1 cellular context compared by ENCODE assay signal in genomic region chr22:50271011-50271394, GRCh38.
TF ChIP-seq lines count a peak whose summit lies in the region.

No MANE protein-coding gene starts in this region.

TF ChIP-seq in HepG2, 621 proteins besides CTCF, POLR2A, EP300 and RAD21 (continued from another document and continues in another):
- TF ChIP-seq HNF1A (IDR thresholded peaks at IDR 0.05; ENCODE audit: low read depth) (no peak), HNF1A (CRISPR knock-in tag; IDR thresholded peaks at IDR 0.05; ENCODE audit: borderline replicate concordance) (0 out of 2 replicates have a peak, but pooled peaks have one; percentile 13), ZNF225 (CRISPR knock-in tag; IDR thresholded peaks at IDR 0.05) (0 out of 2 replicates have a peak, but pooled peaks have one; percentile 9), IRF1 (CRISPR knock-in tag; IDR thresholded peaks at IDR 0.05; ENCODE audit: low read depth) (no peak), ZHX2 (IDR thresholded peaks at IDR 0.05; ENCODE audit: low read depth) (no peak), ZHX2 (CRISPR knock-in tag; IDR thresholded peaks at IDR 0.05; ENCODE audit: borderline replicate concordance) (no peak), ZNF615 (CRISPR knock-in tag; IDR thresholded peaks at IDR 0.05; ENCODE audit: borderline replicate concordance) (no peak), ZHX1 (CRISPR knock-in tag; IDR thresholded peaks at IDR 0.05; ENCODE audit: low read depth) (no peak), ZNF839 (CRISPR knock-in tag; IDR thresholded peaks at IDR 0.05; ENCODE audit: borderline replicate concordance) (peak; percentile 69; the same call in 1 of the 2 replicates), NR2C2 (CRISPR knock-in tag; IDR thresholded peaks at IDR 0.05; ENCODE audit: borderline replicate concordance) (0 out of 2 replicates have a peak, but pooled peaks have one; percentile 26), KLF12 (CRISPR knock-in tag; IDR thresholded peaks at IDR 0.05; ENCODE audit: borderline replicate concordance) (0 out of 2 replicates have a peak, but pooled peaks have one; percentile 3), TIGD3 (CRISPR knock-in tag; IDR thresholded peaks at IDR 0.05; ENCODE audit: borderline replicate concordance) (no peak), ZNF20 (CRISPR knock-in tag; IDR thresholded peaks at IDR 0.05) (no peak), ZNF800 (CRISPR knock-in tag; IDR thresholded peaks at IDR 0.05) (0 out of 2 replicates have a peak, but pooled peaks have one; percentile 15), ZNF607 (CRISPR knock-in tag; IDR thresholded peaks at IDR 0.05; ENCODE audit: borderline replicate concordance) (no peak), NFKB2 (CRISPR knock-in tag; IDR thresholded peaks at IDR 0.05; ENCODE audit: borderline replicate concordance) (no peak; the same call in 1 of the 2 replicates), KLF16 (CRISPR knock-in tag; IDR thresholded peaks at IDR 0.05) (no peak), ZNF274 (CRISPR knock-in tag; IDR thresholded peaks at IDR 0.05) (no peak), WIZ (CRISPR knock-in tag; IDR thresholded peaks at IDR 0.05) (0 out of 2 replicates have a peak, but pooled peaks have one; percentile 0), PLSCR1 (CRISPR knock-in tag; IDR thresholded peaks at IDR 0.05; ENCODE audit: borderline replicate concordance) (0 out of 2 replicates have a peak, but pooled peaks have one; percentile 53), RNF2 (conservative IDR thresholded peaks at IDR 0.05; ENCODE audit: low read depth) (no peak), KDM1A (CRISPR knock-in tag; IDR thresholded peaks at IDR 0.05) (no peak), ZFP91 (CRISPR knock-in tag; IDR thresholded peaks at IDR 0.05; ENCODE audit: borderline replicate concordance) (no peak), ZNF687 (CRISPR knock-in tag; IDR thresholded peaks at IDR 0.05) (peak; percentile 57), ZNF501 (CRISPR knock-in tag; IDR thresholded peaks at IDR 0.05) (peak; percentile 51), ZBTB38 (CRISPR knock-in tag; IDR thresholded peaks at IDR 0.05) (0 out of 2 replicates have a peak, but pooled peaks have one; percentile 9)
